23 cellular contexts compared by ENCODE assay signal in the genomic region with DNA sequence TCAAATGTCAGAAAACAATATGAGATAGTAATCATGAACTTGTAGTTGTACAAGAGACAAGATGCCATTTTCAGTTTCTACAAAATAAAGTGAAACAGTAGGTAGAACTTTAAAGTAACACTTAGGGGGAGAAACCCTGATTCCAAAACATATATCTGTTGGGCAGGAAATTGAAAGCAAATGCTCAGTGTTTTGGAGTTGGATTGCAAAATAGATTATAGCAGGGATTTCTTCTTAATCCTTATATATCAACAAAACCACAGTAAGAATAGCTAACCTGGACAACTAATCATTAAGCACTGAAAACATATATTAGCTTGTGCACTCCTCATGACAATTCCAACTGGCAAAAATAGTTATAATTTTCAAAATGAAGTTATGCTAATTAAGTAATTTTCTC. TPM values are rescaled to one million over a fixed set of nuclear protein-coding genes. Genes with fewer than 3 reads are reported as not detected.
DNase-seq lines count a peak whose midpoint lies in the region; ATAC-seq, FAIRE-seq and TF ChIP-seq lines count a peak whose summit lies in the region.
"Had no signal": no experiment of that assay in that cellular context is flagged by ENCODE, and none has a peak within 500 bp of the region (broad histone marks: within the 10 kb centered on the region; RNA-seq: fewer than 3 reads in every experiment).

No MANE protein-coding gene starts in this region.

- H3K9ac ChIP-seq in GM23248 (no peak overlapping the region), MM.1S (ENCODE audit: low read length) (no peak overlapping the region), GM12878 (ENCODE audit: control insufficient read depth, insufficient read depth, low read length) (no peak overlapping the region), mesenchymal stem cell (ENCODE audit: low read length) (peak overlapping the region; percentile 43)

- no peaks in the 10 kb centered on the region for H3K27me3 ChIP-seq in GM23248 (replicated peaks; ENCODE audit: insufficient read depth)
- no peaks in the 10 kb centered on the region for H3K27me3 ChIP-seq in MM.1S (replicated peaks; ENCODE audit: insufficient read depth, low read length)
- H3K27me3 ChIP-seq in GM12878 (replicated peaks in 1 of 2; ENCODE audit: control insufficient read depth in 2 of 2, insufficient read depth in 2 of 2, low read length in 1 of 2), result no peaks in the 10 kb centered on the region
- no peaks in the 10 kb centered on the region for H3K27me3 ChIP-seq in mesenchymal stem cell (ENCODE audit: control insufficient read depth in 1 of 2, insufficient read depth in 1 of 2, low read length in 2 of 2)
- H3K27me3 ChIP-seq in upper lobe of right lung, result no peaks in the 10 kb centered on the region
- H3K27me3 ChIP-seq: BE2C, MG63, SJCRH30 had no signal

- H3K23ac ChIP-seq in mesenchymal stem cell (ENCODE audit: low read length in 2 of 2), result no peak overlapping the region

- RAD21 ChIA-PET in GM12878 (lab: Charles Lee; ENCODE audit: unreplicated experiment), result interaction anchor here (1.3 to 2.4 kb wide), 5 partner anchors 12 to 137 kb away, joined by 3 to 15 read pairs (median 4); partner anchors contain the start of gene WWTR1

- peaks cover 37% of the 10 kb centered on the region for H3K4me1 ChIP-seq in GM23248 (ENCODE audit: insufficient read depth)
- H3K4me1 ChIP-seq in MM.1S (ENCODE audit: low read length), result no peaks in the 10 kb centered on the region
- no peaks in the 10 kb centered on the region for H3K4me1 ChIP-seq in GM12878 (ENCODE audit: control insufficient read depth, insufficient read depth, low read length)
- H3K4me1 ChIP-seq in mesenchymal stem cell (ENCODE audit: control insufficient read depth, insufficient read depth, low read depth, low read length), result peaks cover 1% of the 10 kb centered on the region
- no peaks in the 10 kb centered on the region for H3K4me1 ChIP-seq in upper lobe of right lung
- H3K4me1 ChIP-seq: BE2C had no signal

- H3K4ac ChIP-seq in mesenchymal stem cell (ENCODE audit: low read depth in 1 of 2, low read length in 2 of 2), result no peak overlapping the region

- no peak for FAIRE-seq in GM12878 (lab: Jason Lieb, UNC)
- FAIRE-seq: GM19239, H54 had no signal

- H3K27ac ChIP-seq in GM23248 (no peak overlapping the region), MM.1S (ENCODE audit: low read length) (no peak overlapping the region), GM12878 (ENCODE audit: control insufficient read depth, insufficient read depth) (no peak overlapping the region), mesenchymal stem cell (ENCODE audit: low read length, poor library complexity, severe bottlenecking) (no peak overlapping the region), upper lobe of right lung (no peak overlapping the region)
- H3K27ac ChIP-seq: SJCRH30 had no signal

- no TSS peak for BruUV-seq in GM12878 (replicated peaks; lab: Mats Ljungman, UMichigan)

- POLR2A ChIA-PET in GM12878 (lab: Charles Lee), result interaction anchor here (0.6 to 1.4 kb wide), 2 partner anchors 46 to 137 kb away, joined by 3 read pairs; no protein-coding TSS in a partner anchor

- no peak overlapping the region for H4K8ac ChIP-seq in mesenchymal stem cell (ENCODE audit: low read length)

- in situ Hi-C loops in GM23248 (cut with MboI) (no loop called here), GM12878 (cut with MboI) (no loop called here)

- no peak overlapping the region for H2AK5ac ChIP-seq in mesenchymal stem cell (ENCODE audit: low read length, severe bottlenecking)

- TF ChIP-seq EP300 in GM12878 (IDR thresholded peaks at IDR 0.05; ENCODE audit: borderline replicate concordance in 1 of 2, control insufficient read depth in 1 of 2, low read depth in 2 of 2, low read length in 2 of 2), result no peak

- H4K91ac ChIP-seq in mesenchymal stem cell (ENCODE audit: low read length), result no peak overlapping the region

- H3K36me3 ChIP-seq in GM23248 (ENCODE audit: low read depth), result no peaks in the 10 kb centered on the region
- no peaks in the 10 kb centered on the region for H3K36me3 ChIP-seq in MM.1S (replicated peaks; ENCODE audit: insufficient read depth, low read length)
- no peaks in the 10 kb centered on the region for H3K36me3 ChIP-seq in GM12878 (ENCODE audit: control insufficient read depth in 2 of 2, insufficient read depth in 2 of 2, low read length in 1 of 2)
- no peaks in the 10 kb centered on the region for H3K36me3 ChIP-seq in mesenchymal stem cell (ENCODE audit: control insufficient read depth in 1 of 2, insufficient read depth in 2 of 2, low read depth in 1 of 2, low read length in 2 of 2)
- no peaks in the 10 kb centered on the region for H3K36me3 ChIP-seq in upper lobe of right lung
- H3K36me3 ChIP-seq: BE2C, SJCRH30 had no signal

- ATAC-seq in GM12878, result no peak
- ATAC-seq in upper lobe of right lung, result no peak
- ATAC-seq in HG03108 (IDR thresholded peaks at IDR 0.05; ENCODE audit: unreplicated experiment), result no peak
- no peak for ATAC-seq in GM21576 (IDR thresholded peaks at IDR 0.05; ENCODE audit: unreplicated experiment)
- ATAC-seq: Right ventricle myocardium inferior had no signal

- TF ChIP-seq RAD21 in GM12878 (IDR thresholded peaks at IDR 0.05; ENCODE audit: insufficient read depth, low read depth, low read length), result no peak

- DNase-seq in GM23248 (no peak), MM.1S (no peak), GM12878 (ENCODE audit: low read depth, low spot score) (no peak), mesenchymal stem cell (peak; percentile 22), NCI-H2171 treated with DMSO at 0.1 percent for 48 hours (lab: John Stamatoyannopoulos, UW) (no peak), upper lobe of right lung (no peak)
- DNase-seq: ACHN; BE2C; CD8-positive, alpha-beta memory T cell; DMS79 treated with DMSO at 0.1 percent for 48 hours; GF-D8; KG1; MG63; NCI-H2029; NCI-H446 treated with DMSO at 0.1 percent for 48 hours; NCI-H69; SJCRH30 had no signal

- no peak for TF ChIP-seq CTCF in MM.1S (IDR thresholded peaks at IDR 0.05; ENCODE audit: low read length)
- TF ChIP-seq CTCF in GM12878 (IDR thresholded peaks at IDR 0.05 in 2 of 3, conservative IDR thresholded peaks at IDR 0.05 in 1 of 3; ENCODE audit: control insufficient read depth in 2 of 3, extremely low read depth in 1 of 3, insufficient read depth in 1 of 3, low read depth in 3 of 3, low read length in 3 of 3), result no peak
- no peak for TF ChIP-seq CTCF in upper lobe of right lung (IDR thresholded peaks at IDR 0.05)

- H3F3A ChIP-seq in GM23248 (ENCODE audit: insufficient read depth) (peaks cover 40% of the 10 kb centered on the region), MM.1S (ENCODE audit: insufficient read depth, low read length) (no peaks in the 10 kb centered on the region; the same call in 1 of the 2 replicates)

- no peaks in the 10 kb centered on the region for H3K9me2 ChIP-seq in GM23248 (ENCODE audit: insufficient read depth)
- no peaks in the 10 kb centered on the region for H3K9me2 ChIP-seq in MM.1S (replicated peaks; ENCODE audit: insufficient read depth, low read length)

- no peak for TF ChIP-seq POLR2A in GM12878 (IDR thresholded peaks at IDR 0.05; ENCODE audit: low read depth, low read length)

- SMC1A ChIA-PET in GM12878 (lab: Charles Lee; ENCODE audit: uncharacterized antibody, unreplicated experiment), result interaction anchor here (0.9 to 4.5 kb wide), 13 partner anchors 12 to 174 kb away, joined by 3 to 34 read pairs (median 5); partner anchors contain the start of gene WWTR1

- intact Hi-C loops in GM12878 (cut with micrococcal nuclease; ENCODE audit: unreplicated experiment), result no loop called here
- intact Hi-C loops in upper lobe of right lung (cut with DNase I), result no loop called here

- H2AFZ ChIP-seq in GM23248 (no peak overlapping the region), MM.1S (ENCODE audit: low read length) (0 out of 2 replicates have a peak overlapping the region, but pooled peaks have one; percentile 20), GM12878 (ENCODE audit: control insufficient read depth, low read depth, low read length) (peak overlapping the region; percentile 15), mesenchymal stem cell (ENCODE audit: low read depth, low read length) (no peak overlapping the region)

- no peaks in the 10 kb centered on the region for H4K20me1 ChIP-seq in GM23248 (ENCODE audit: insufficient read depth)
- H4K20me1 ChIP-seq in MM.1S (ENCODE audit: insufficient read depth, low read length), result no peaks in the 10 kb centered on the region
- no peaks in the 10 kb centered on the region for H4K20me1 ChIP-seq in GM12878 (ENCODE audit: control insufficient read depth, insufficient read depth)

- H3K18ac ChIP-seq in mesenchymal stem cell (ENCODE audit: low read depth in 1 of 2, low read length in 2 of 2), result no peak overlapping the region

- H2BK5ac ChIP-seq in mesenchymal stem cell (ENCODE audit: low read depth, low read length, poor library complexity, severe bottlenecking), result no peak overlapping the region

- no peak overlapping the region for H2BK120ac ChIP-seq in mesenchymal stem cell (ENCODE audit: low read depth, low read length)

- H3K79me1 ChIP-seq in mesenchymal stem cell (replicated peaks; ENCODE audit: low read length, poor library complexity, severe bottlenecking), result no peaks in the 10 kb centered on the region

- H3K79me2 ChIP-seq in GM23248 (ENCODE audit: insufficient read depth) (no peaks in the 10 kb centered on the region), MM.1S (ENCODE audit: low read length) (no peaks in the 10 kb centered on the region), GM12878 (ENCODE audit: control insufficient read depth, insufficient read depth, low read length) (no peaks in the 10 kb centered on the region)

- no peak overlapping the region for H3K14ac ChIP-seq in mesenchymal stem cell (ENCODE audit: low read length in 2 of 2)

- H3K9me3 ChIP-seq in GM23248 (ENCODE audit: low read depth), result no peaks in the 10 kb centered on the region
- no peaks in the 10 kb centered on the region for H3K9me3 ChIP-seq in MM.1S (replicated peaks; ENCODE audit: insufficient read depth, low read length)
- H3K9me3 ChIP-seq in GM12878 (replicated peaks; ENCODE audit: control insufficient read depth, insufficient read depth, low read length), result no peaks in the 10 kb centered on the region; the same call in 2 of the 3 replicates
- no peaks in the 10 kb centered on the region for H3K9me3 ChIP-seq in mesenchymal stem cell (ENCODE audit: control insufficient read depth, low read length)
- H3K9me3 ChIP-seq in upper lobe of right lung, result no peaks in the 10 kb centered on the region
- H3K9me3 ChIP-seq: BE2C, MG63, SJCRH30 had no signal

- H2BK12ac ChIP-seq in mesenchymal stem cell (ENCODE audit: low read length in 2 of 2), result no peak overlapping the region

- no peak overlapping the region for H3K4me3 ChIP-seq in GM23248
- no peak overlapping the region for H3K4me3 ChIP-seq in MM.1S (ENCODE audit: low read length)
- H3K4me3 ChIP-seq in GM12878, result no peak overlapping the region
- H3K4me3 ChIP-seq in mesenchymal stem cell (ENCODE audit: insufficient read depth in 1 of 2, low read depth in 1 of 2, low read length in 2 of 2), result peak overlapping the region in 1 of 2 experiments; percentile 32
- H3K4me3 ChIP-seq in upper lobe of right lung, result no peak overlapping the region
- H3K4me3 ChIP-seq: MG63, SJCRH30 had no signal

- peak overlapping the region; percentile 3 for H3K4me2 ChIP-seq in GM23248 (ENCODE audit: unreplicated experiment)
- no peak overlapping the region for H3K4me2 ChIP-seq in MM.1S (ENCODE audit: low read depth, low read length)
- H3K4me2 ChIP-seq in GM12878 (ENCODE audit: control insufficient read depth, insufficient read depth), result no peak overlapping the region
- no peak overlapping the region for H3K4me2 ChIP-seq in mesenchymal stem cell (ENCODE audit: low read length, poor library complexity, severe bottlenecking)

- CTCF ChIA-PET in GM12878 (lab: Yijun Ruan, JAX), result interaction anchor here (0.9 to 4.1 kb wide), 11 partner anchors 12 to 174 kb away, joined by 3 to 24 read pairs (median 4); partner anchors contain the start of gene WWTR1

- no peak overlapping the region for H2BK15ac ChIP-seq in mesenchymal stem cell (ENCODE audit: low read depth, poor library complexity, severe bottlenecking)

RNA-seq across cellular contexts. Expression of gene COMMD2, which starts 46.9 kb away (rescaled TPM):
- total RNA-seq in GM23248 (2014; rRNA removed; shearing (Covaris generic)), result 30.1 and 33.8 TPM in 2 replicates
- polyA plus RNA-seq in GM23248 (2016; fragmentation: Nextera tagmentation; extraction: Ambion mirVana) (69.3 and 71.0 TPM in 2 replicates), GM12878 (2011; rRNA removed) (46.8 and 65.7 TPM in 2 replicates), GM12878 (2014; fragmentation: Illumina TruSeq; extraction: Trizol) (54.9 and 70.4 TPM in 2 replicates), GM12878 (2014; fragmentation: Nextera tagmentation; extraction: Ambion mirVana) (10 to 100 TPM; 59.4 to 97.0 TPM), GM12878 (2014; rRNA removed) (18.6 and 23.0 TPM in 2 replicates), GM12878 (2016; fragmentation: Nextera tagmentation; extraction: Ambion mirVana) (10 to 100 TPM; 61.1 to 65.7 TPM)
- total RNA-seq in GM12878 (2013; cell fraction: nucleolus; rRNA removed), result 48.0 and 55.7 TPM in 2 replicates
- total RNA-seq in GM12878 (2014; rRNA removed) (27.3 and 30.5 TPM in 2 replicates), GM12878 (2014; rRNA removed; fragmentation: Illumina TruSeq; extraction: Trizol) (27.0 and 27.9 TPM in 2 replicates), GM12878 (2021) (34.6 and 36.3 TPM in 2 replicates), upper lobe of right lung (49.8 TPM)
- polyA plus RNA-seq in GM12878 (2011; ENCODE audit: low read depth), result 9.2 TPM
- 22.3 and 31.5 TPM in 2 replicates for polyA plus RNA-seq in GM12878 (2011; cell fraction: cytosol; rRNA removed)
- polyA plus RNA-seq in GM12878 (2011; cell fraction: nucleus; rRNA removed), result 6.3 and 9.5 TPM in 2 replicates
- polyA plus RNA-seq in GM12878 (2012), result 13.3 and 15.9 TPM in 2 replicates
- 16.4 and 18.9 TPM in 2 replicates for polyA minus RNA-seq in GM12878 (2011; rRNA and poly(A)+ RNA removed)
- polyA minus RNA-seq in GM12878 (2011; cell fraction: cytosol; rRNA and poly(A)+ RNA removed), result 4.8 and 6.2 TPM in 2 replicates
- 6.9 and 13.2 TPM in 2 replicates for polyA minus RNA-seq in GM12878 (2011; cell fraction: nucleus; rRNA and poly(A)+ RNA removed)
- 24.2 TPM for polyA plus RNA-seq in mesenchymal stem cell (2013, experiment 1 of 2)
- polyA plus RNA-seq in mesenchymal stem cell (2013, experiment 2 of 2), result 24.8 TPM

RNA-seq across cellular contexts. Expression of gene WWTR1, which starts 47.6 kb away (rescaled TPM):
- total RNA-seq in GM23248 (2014; rRNA removed; shearing (Covaris generic)), result 53.3 and 57.4 TPM in 2 replicates
- polyA plus RNA-seq in GM23248 (2016; fragmentation: Nextera tagmentation; extraction: Ambion mirVana) (75.7 and 78.2 TPM in 2 replicates), GM12878 (2011; rRNA removed) (12.6 and 18.5 TPM in 2 replicates), GM12878 (2014; fragmentation: Illumina TruSeq; extraction: Trizol) (10.0 and 10.2 TPM in 2 replicates), GM12878 (2014; fragmentation: Nextera tagmentation; extraction: Ambion mirVana) (1 to 10 TPM; 3.8 to 4.0 TPM), GM12878 (2014; rRNA removed) (4.7 and 5.0 TPM in 2 replicates), GM12878 (2016; fragmentation: Nextera tagmentation; extraction: Ambion mirVana) (1 to 10 TPM; 7.6 to 8.4 TPM)
- total RNA-seq in GM12878 (2013; cell fraction: nucleolus; rRNA removed), result 25.3 and 27.0 TPM in 2 replicates
- total RNA-seq in GM12878 (2014; rRNA removed) (2.9 and 4.0 TPM in 2 replicates), GM12878 (2014; rRNA removed; fragmentation: Illumina TruSeq; extraction: Trizol) (2.5 and 3.0 TPM in 2 replicates), GM12878 (2021) (5.1 and 6.8 TPM in 2 replicates), upper lobe of right lung (87.7 TPM)
- polyA plus RNA-seq in GM12878 (2011; ENCODE audit: low read depth), result 2.6 TPM
- 12.8 and 16.6 TPM in 2 replicates for polyA plus RNA-seq in GM12878 (2011; cell fraction: cytosol; rRNA removed)
- polyA plus RNA-seq in GM12878 (2011; cell fraction: nucleus; rRNA removed), result 16.1 and 19.8 TPM in 2 replicates
- polyA plus RNA-seq in GM12878 (2012), result 4.3 and 5.2 TPM in 2 replicates
- 23.5 and 26.9 TPM in 2 replicates for polyA minus RNA-seq in GM12878 (2011; rRNA and poly(A)+ RNA removed)
- 7.8 and 9.9 TPM in 2 replicates for polyA minus RNA-seq in GM12878 (2011; cell fraction: cytosol; rRNA and poly(A)+ RNA removed)
- polyA minus RNA-seq in GM12878 (2011; cell fraction: nucleus; rRNA and poly(A)+ RNA removed), result 33.4 and 61.2 TPM in 2 replicates
- polyA plus RNA-seq in mesenchymal stem cell (2013, experiment 1 of 2), result 56.1 TPM
- 57.5 TPM for polyA plus RNA-seq in mesenchymal stem cell (2013, experiment 2 of 2)
- polyA plus RNA-seq: CD14-positive monocyte had no signal

Comparison
In these comparisons a context has a peak if more than half of its experiments do, and no peak if none do; other contexts are left out.
1. H2AFZ ChIP-seq: peak in MM.1S (single experiment) and GM12878 (single experiment); none in GM23248 (single experiment) and mesenchymal stem cell (single experiment).